18 cellular contexts compared by ENCODE assay signal in genomic region chr3:60154011-60154410, GRCh38.
DNase-seq lines count a peak whose midpoint lies in the region; ATAC-seq, FAIRE-seq and TF ChIP-seq lines count a peak whose summit lies in the region.
"Had no signal": no experiment of that assay in that cellular context is flagged by ENCODE, and none has a peak within 500 bp of the region (broad histone marks: within the 10 kb centered on the region; RNA-seq: fewer than 3 reads in every experiment).

No MANE protein-coding gene starts in this region.

- FAIRE-seq in astrocyte (lab: Jason Lieb, UNC), result no peak
- FAIRE-seq: G401.6, GM12892, GM18507 had no signal

- no peak overlapping the region for H3K23ac ChIP-seq in trophoblast cell (ENCODE audit: low read length)

- H3K4me2 ChIP-seq in astrocyte (ENCODE audit: low read length), result no peak overlapping the region
- no peak overlapping the region for H3K4me2 ChIP-seq in trophoblast cell (ENCODE audit: low read length)
- H3K4me2 ChIP-seq: BLaER1 had no signal

- no peak overlapping the region for H3K4me3 Mint-ChIP-seq in astrocyte (ENCODE audit: unreplicated experiment)
- H3K4me3 Mint-ChIP-seq: CD14-positive monocyte; CD4-positive, alpha-beta memory T cell had no signal

- intact Hi-C loops in left cardiac atrium (cut with DNase I), result no loop called here
- intact Hi-C loops in stomach (cut with DNase I; ENCODE audit: low total_unique reads), result no loop called here

- no peak overlapping the region for H2AK5ac ChIP-seq in trophoblast cell (ENCODE audit: low read length)

- H2BK12ac ChIP-seq in trophoblast cell (ENCODE audit: low read length), result no peak overlapping the region

- H3K18ac ChIP-seq in trophoblast cell (ENCODE audit: low read length), result no peak overlapping the region

- no peak overlapping the region for H3K4me3 ChIP-seq in astrocyte (ENCODE audit: insufficient read depth, low read depth, low read length)
- H3K4me3 ChIP-seq in trophoblast cell (ENCODE audit: low read depth, low read length), result no peak overlapping the region
- H3K4me3 ChIP-seq in stomach, result no peak overlapping the region
- H3K4me3 ChIP-seq: BLaER1, GM23248, HAP-1 had no signal

- no peak overlapping the region for H3K4ac ChIP-seq in trophoblast cell (ENCODE audit: low read depth, low read length)

- no peak overlapping the region for H2BK120ac ChIP-seq in trophoblast cell (ENCODE audit: insufficient read depth, low read length, poor library complexity)

- H3K4me1 Mint-ChIP-seq in astrocyte (ENCODE audit: low read depth, unreplicated experiment), result peaks cover 8% of the 10 kb centered on the region

- peaks cover 2% of the 10 kb centered on the region for H3K9me3 Mint-ChIP-seq in astrocyte (ENCODE audit: unreplicated experiment)

- H4K12ac ChIP-seq in trophoblast cell (ENCODE audit: low read depth, low read length), result no peak overlapping the region

- no CpG with 5 or more reads among the region's 4 CpGs for WGBS in trophoblast cell (ENCODE audit: extremely low coverage, insufficient coverage, insufficient read length)
- WGBS in stomach, 5 donors, result 93 to 98% (median 96%) methylated on average over 4 of the region's 4 CpGs

- H2BK5ac ChIP-seq in trophoblast cell (ENCODE audit: low read depth, low read length, poor library complexity), result no peak overlapping the region

- H3K27ac Mint-ChIP-seq in astrocyte (ENCODE audit: unreplicated experiment), result no peak overlapping the region
- H3K27ac Mint-ChIP-seq: CD14-positive monocyte; CD4-positive, alpha-beta memory T cell had no signal

- no peaks in the 10 kb centered on the region for H4K20me1 ChIP-seq in astrocyte (ENCODE audit: insufficient read depth, low read length)
- H4K20me1 ChIP-seq: BLaER1 had no signal

- DNase-seq in EL (peak; percentile 0), astrocyte (ENCODE audit: low read depth) (peak; percentile 13), kidney tubule cell (ENCODE audit: low spot score) (peak; percentile 48), trophoblast cell (peak; percentile 27 to 94), left cardiac atrium (no peak), GF-D8 (lab: John Stamatoyannopoulos, UW) (no peak), NCI-H2029 treated with DMSO at 0.1 percent for 48 hours (lab: John Stamatoyannopoulos, UW) (no peak), stomach (no peak)
- DNase-seq: 8988T; CD4-positive, alpha-beta memory T cell; DMS79 treated with DMSO at 0.1 percent for 48 hours; GM23248 had no signal

- H3K27me3 ChIP-seq in astrocyte (ENCODE audit: insufficient read depth, low read length) (no peaks in the 10 kb centered on the region), trophoblast cell (ENCODE audit: insufficient read depth, low read length) (no peaks in the 10 kb centered on the region), stomach (no peaks in the 10 kb centered on the region)
- H3K27me3 ChIP-seq: BLaER1 had no signal

- H3K27ac ChIP-seq in astrocyte (ENCODE audit: low read depth, low read length) (no peak overlapping the region), trophoblast cell (ENCODE audit: low read depth, low read length) (no peak overlapping the region), stomach (no peak overlapping the region)
- H3K27ac ChIP-seq: BLaER1, GM23248 had no signal

- H2AFZ ChIP-seq in astrocyte (ENCODE audit: low read depth, low read length), result no peak overlapping the region
- H2AFZ ChIP-seq in trophoblast cell (ENCODE audit: insufficient read depth, low read length, poor library complexity), result no peak overlapping the region
- H2AFZ ChIP-seq: GM23248 had no signal

- no peak overlapping the region for H4K8ac ChIP-seq in trophoblast cell (ENCODE audit: low read depth, low read length)

- TF ChIP-seq CTCF in astrocyte (IDR thresholded peaks at IDR 0.05; ENCODE audit: insufficient read depth, low read depth, low read length), result no peak
- no peak for TF ChIP-seq CTCF in stomach (IDR thresholded peaks at IDR 0.05)

- TF ChIP-seq POLR2A in stomach (IDR thresholded peaks at IDR 0.05), result no peak

- H3K4me1 ChIP-seq in astrocyte (ENCODE audit: insufficient read depth, low read length), result no peaks in the 10 kb centered on the region
- H3K4me1 ChIP-seq in trophoblast cell (ENCODE audit: control insufficient read depth in 1 of 2, insufficient read depth in 2 of 2, low read length in 2 of 2), result no peaks in the 10 kb centered on the region
- H3K4me1 ChIP-seq in stomach, result no peaks in the 10 kb centered on the region
- H3K4me1 ChIP-seq: BLaER1 had no signal

- H3K14ac ChIP-seq in trophoblast cell (ENCODE audit: low read length), result no peak overlapping the region

- no peaks in the 10 kb centered on the region for H3K9me3 ChIP-seq in astrocyte (ENCODE audit: insufficient read depth, low read depth, low read length)
- no peaks in the 10 kb centered on the region for H3K9me3 ChIP-seq in trophoblast cell (ENCODE audit: insufficient read depth, low read depth, low read length)
- H3K9me3 ChIP-seq in stomach, result no peaks in the 10 kb centered on the region
- H3K9me3 ChIP-seq: BLaER1, HAP-1 had no signal

- ATAC-seq in left cardiac atrium, result no peak

- H3K36me3 ChIP-seq in astrocyte (ENCODE audit: insufficient read depth, low read length) (no peaks in the 10 kb centered on the region), trophoblast cell (ENCODE audit: control insufficient read depth in 1 of 2, insufficient read depth in 2 of 2, low read length in 2 of 2) (no peaks in the 10 kb centered on the region), stomach (no peaks in the 10 kb centered on the region)
- H3K36me3 ChIP-seq: BLaER1, HAP-1 had no signal

- H3K27me3 Mint-ChIP-seq in astrocyte (ENCODE audit: low read depth, unreplicated experiment), result no peaks in the 10 kb centered on the region
- H3K27me3 Mint-ChIP-seq: CD4-positive, alpha-beta memory T cell had no signal

- H4K91ac ChIP-seq in trophoblast cell (ENCODE audit: low read depth, low read length), result no peak overlapping the region

- no peaks in the 10 kb centered on the region for H3K79me2 ChIP-seq in astrocyte (ENCODE audit: insufficient read depth, low read length)
- H3K79me2 ChIP-seq in trophoblast cell (ENCODE audit: control insufficient read depth, insufficient read depth, low read length, poor library complexity), result no peaks in the 10 kb centered on the region

- no peak for TF ChIP-seq EP300 in stomach (IDR thresholded peaks at IDR 0.05)

- no peaks in the 10 kb centered on the region for H3K79me1 ChIP-seq in trophoblast cell (ENCODE audit: low read length)

- no peak overlapping the region for H3K9ac ChIP-seq in astrocyte (ENCODE audit: low read length)
- H3K9ac ChIP-seq in trophoblast cell (ENCODE audit: low read length), result no peak overlapping the region
- H3K9ac ChIP-seq: BLaER1, GM23248 had no signal

- H3K36me3 Mint-ChIP-seq in astrocyte (ENCODE audit: low read depth, unreplicated experiment), result no peaks in the 10 kb centered on the region
- H3K36me3 Mint-ChIP-seq: CD14-positive monocyte; CD4-positive, alpha-beta memory T cell had no signal

Comparison
In these comparisons a context has a peak if more than half of its experiments do, and no peak if none do; other contexts are left out.
1. DNase-seq: peak in EL (single experiment), astrocyte (single experiment), kidney tubule cell (single experiment) and trophoblast cell (2 of 2); none in left cardiac atrium (single experiment), GF-D8 (single experiment), NCI-H2029 treated with DMSO at 0.1 percent for 48 hours (single experiment) and stomach (single experiment).